1 cellular context compared by ENCODE assay signal in the genomic region with DNA sequence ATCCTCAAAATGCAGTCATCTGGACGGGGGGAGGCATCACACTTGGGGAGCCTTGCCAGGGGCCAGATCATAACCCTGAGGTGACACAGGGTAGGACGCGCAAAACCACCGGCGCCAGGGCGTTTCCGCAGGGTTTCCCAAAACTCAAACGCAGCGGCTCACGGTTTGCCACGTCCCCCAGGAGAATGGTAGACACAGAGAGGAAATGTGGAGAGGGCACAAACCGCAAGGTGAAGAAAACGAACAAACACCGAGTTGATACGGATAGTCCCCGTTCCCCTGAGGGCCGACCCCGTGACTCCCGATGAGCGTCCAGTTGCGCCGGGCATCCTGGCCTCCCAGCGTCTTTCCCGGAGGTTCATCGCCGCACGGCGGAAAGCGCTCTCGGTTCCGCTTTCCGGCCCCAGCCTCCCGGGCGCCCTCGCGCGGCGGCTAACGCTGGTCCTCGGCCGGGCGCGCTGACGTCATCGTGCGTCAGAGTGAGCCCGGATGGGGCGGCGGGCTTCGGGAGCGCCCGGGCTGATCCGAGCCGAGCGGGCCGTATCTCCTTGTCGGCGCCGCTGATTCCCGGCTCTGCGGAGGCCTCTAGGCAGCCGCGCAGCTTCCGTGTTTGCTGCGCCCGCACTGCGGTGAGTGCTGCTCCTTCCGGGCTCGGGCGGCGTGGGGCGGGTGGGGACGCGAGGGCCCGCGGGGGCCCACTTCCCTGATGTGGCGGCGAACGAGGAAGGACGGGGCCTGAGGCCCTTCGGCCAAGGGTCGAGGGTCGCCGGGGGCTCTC.
TF ChIP-seq lines count a peak whose summit lies in the region.

A gene (plus strand): TSS at position 467 of the 778 bp plus-strand sequence. CDS start 2,641 bp downstream, outside the sequence.

TF ChIP-seq in HepG2, 621 proteins besides CTCF, POLR2A, EP300 and RAD21 (continued from another document and continues in another):
- TF ChIP-seq, protein P1, sequence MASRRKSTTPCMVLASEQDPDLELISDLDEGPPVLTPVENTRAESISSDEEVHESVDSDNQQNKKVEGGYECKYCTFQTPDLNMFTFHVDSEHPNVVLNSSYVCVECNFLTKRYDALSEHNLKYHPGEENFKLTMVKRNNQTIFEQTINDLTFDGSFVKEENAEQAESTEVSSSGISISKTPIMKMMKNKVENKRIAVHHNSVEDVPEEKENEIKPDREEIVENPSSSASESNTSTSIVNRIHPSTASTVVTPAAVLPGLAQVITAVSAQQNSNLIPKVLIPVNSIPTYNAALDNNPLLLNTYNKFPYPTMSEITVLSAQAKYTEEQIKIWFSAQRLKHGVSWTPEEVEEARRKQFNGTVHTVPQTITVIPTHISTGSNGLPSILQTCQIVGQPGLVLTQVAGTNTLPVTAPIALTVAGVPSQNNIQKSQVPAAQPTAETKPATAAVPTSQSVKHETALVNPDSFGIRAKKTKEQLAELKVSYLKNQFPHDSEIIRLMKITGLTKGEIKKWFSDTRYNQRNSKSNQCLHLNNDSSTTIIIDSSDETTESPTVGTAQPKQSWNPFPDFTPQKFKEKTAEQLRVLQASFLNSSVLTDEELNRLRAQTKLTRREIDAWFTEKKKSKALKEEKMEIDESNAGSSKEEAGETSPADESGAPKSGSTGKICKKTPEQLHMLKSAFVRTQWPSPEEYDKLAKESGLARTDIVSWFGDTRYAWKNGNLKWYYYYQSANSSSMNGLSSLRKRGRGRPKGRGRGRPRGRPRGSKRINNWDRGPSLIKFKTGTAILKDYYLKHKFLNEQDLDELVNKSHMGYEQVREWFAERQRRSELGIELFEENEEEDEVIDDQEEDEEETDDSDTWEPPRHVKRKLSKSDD (CRISPR knock-in tag; IDR thresholded peaks at IDR 0.05; ENCODE audit: low read depth) = peak; percentile 96
- TF ChIP-seq ZNF75D (CRISPR knock-in tag; IDR thresholded peaks at IDR 0.05; ENCODE audit: borderline replicate concordance) (no peak), ZNF550 (CRISPR knock-in tag; IDR thresholded peaks at IDR 0.05; ENCODE audit: borderline replicate concordance) (0 out of 2 replicates have a peak, but pooled peaks have one; percentile 65), ZNF768 (CRISPR knock-in tag; IDR thresholded peaks at IDR 0.05) (peak; percentile 62; the same call in 1 of the 2 replicates), ZNF274 (CRISPR knock-in tag; IDR thresholded peaks at IDR 0.05) (peak; percentile 89; the same call in 1 of the 2 replicates), ZNF207 (IDR thresholded peaks at IDR 0.05; ENCODE audit: borderline replicate concordance) (no peak), PAWR (CRISPR knock-in tag; IDR thresholded peaks at IDR 0.05; ENCODE audit: borderline replicate concordance) (no peak), EZH2 (conservative IDR thresholded peaks at IDR 0.05; ENCODE audit: low read depth, low read length) (no peak), HOXA7 (CRISPR knock-in tag; IDR thresholded peaks at IDR 0.05) (no peak), KLF13 (CRISPR knock-in tag; IDR thresholded peaks at IDR 0.05) (no peak), ZNF101 (CRISPR knock-in tag; IDR thresholded peaks at IDR 0.05; ENCODE audit: borderline replicate concordance, low read depth) (0 out of 2 replicates have a peak, but pooled peaks have one; percentile 65), ZNF850 (CRISPR knock-in tag; conservative IDR thresholded peaks at IDR 0.05) (no peak), ZMYM3 (CRISPR knock-in tag; IDR thresholded peaks at IDR 0.05) (peak; percentile 85), ZNF777 (CRISPR knock-in tag; IDR thresholded peaks at IDR 0.05) (peak; percentile 21; the same call in 1 of the 2 replicates), SMAD9 (CRISPR knock-in tag; IDR thresholded peaks at IDR 0.05) (no peak), ISL2 (CRISPR knock-in tag; IDR thresholded peaks at IDR 0.05) (no peak; the same call in none of the 2 replicates), FLYWCH1 (CRISPR knock-in tag; IDR thresholded peaks at IDR 0.05) (no peak), ELF1 (CRISPR knock-in tag; IDR thresholded peaks at IDR 0.05) (peak; percentile 77), PHF5A (CRISPR knock-in tag; IDR thresholded peaks at IDR 0.05; ENCODE audit: low read depth, unreplicated experiment) (peak; percentile 49), ZFP41 (CRISPR knock-in tag; IDR thresholded peaks at IDR 0.05; ENCODE audit: borderline replicate concordance) (no peak; the same call in 1 of the 2 replicates), REL (CRISPR knock-in tag; conservative IDR thresholded peaks at IDR 0.05) (no peak), ZNF326 (CRISPR knock-in tag; IDR thresholded peaks at IDR 0.05; ENCODE audit: borderline replicate concordance) (no peak), ZC3H13 (CRISPR knock-in tag; IDR thresholded peaks at IDR 0.05) (no peak), PHF20 (CRISPR knock-in tag; IDR thresholded peaks at IDR 0.05) (peak; percentile 60; the same call in 1 of the 2 replicates), KLF12 (CRISPR knock-in tag; IDR thresholded peaks at IDR 0.05; ENCODE audit: borderline replicate concordance) (peak; percentile 55; the same call in 1 of the 2 replicates), ZFP62 (CRISPR knock-in tag; IDR thresholded peaks at IDR 0.05) (no peak), DR1 (CRISPR knock-in tag; IDR thresholded peaks at IDR 0.05) (peak; percentile 72; the same call in 1 of the 2 replicates), MLLT10 (CRISPR knock-in tag; IDR thresholded peaks at IDR 0.05) (no peak)
- TF ChIP-seq, protein P2, sequence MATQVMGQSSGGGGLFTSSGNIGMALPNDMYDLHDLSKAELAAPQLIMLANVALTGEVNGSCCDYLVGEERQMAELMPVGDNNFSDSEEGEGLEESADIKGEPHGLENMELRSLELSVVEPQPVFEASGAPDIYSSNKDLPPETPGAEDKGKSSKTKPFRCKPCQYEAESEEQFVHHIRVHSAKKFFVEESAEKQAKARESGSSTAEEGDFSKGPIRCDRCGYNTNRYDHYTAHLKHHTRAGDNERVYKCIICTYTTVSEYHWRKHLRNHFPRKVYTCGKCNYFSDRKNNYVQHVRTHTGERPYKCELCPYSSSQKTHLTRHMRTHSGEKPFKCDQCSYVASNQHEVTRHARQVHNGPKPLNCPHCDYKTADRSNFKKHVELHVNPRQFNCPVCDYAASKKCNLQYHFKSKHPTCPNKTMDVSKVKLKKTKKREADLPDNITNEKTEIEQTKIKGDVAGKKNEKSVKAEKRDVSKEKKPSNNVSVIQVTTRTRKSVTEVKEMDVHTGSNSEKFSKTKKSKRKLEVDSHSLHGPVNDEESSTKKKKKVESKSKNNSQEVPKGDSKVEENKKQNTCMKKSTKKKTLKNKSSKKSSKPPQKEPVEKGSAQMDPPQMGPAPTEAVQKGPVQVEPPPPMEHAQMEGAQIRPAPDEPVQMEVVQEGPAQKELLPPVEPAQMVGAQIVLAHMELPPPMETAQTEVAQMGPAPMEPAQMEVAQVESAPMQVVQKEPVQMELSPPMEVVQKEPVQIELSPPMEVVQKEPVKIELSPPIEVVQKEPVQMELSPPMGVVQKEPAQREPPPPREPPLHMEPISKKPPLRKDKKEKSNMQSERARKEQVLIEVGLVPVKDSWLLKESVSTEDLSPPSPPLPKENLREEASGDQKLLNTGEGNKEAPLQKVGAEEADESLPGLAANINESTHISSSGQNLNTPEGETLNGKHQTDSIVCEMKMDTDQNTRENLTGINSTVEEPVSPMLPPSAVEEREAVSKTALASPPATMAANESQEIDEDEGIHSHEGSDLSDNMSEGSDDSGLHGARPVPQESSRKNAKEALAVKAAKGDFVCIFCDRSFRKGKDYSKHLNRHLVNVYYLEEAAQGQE (IDR thresholded peaks at IDR 0.05; ENCODE audit: borderline replicate concordance in 1 of 2, low read depth in 1 of 2, low read length in 2 of 2) = 0 out of 4 replicates have a peak, but pooled peaks of 1 of the 2 experiments have one; percentile 30
- TF ChIP-seq, protein P3, sequence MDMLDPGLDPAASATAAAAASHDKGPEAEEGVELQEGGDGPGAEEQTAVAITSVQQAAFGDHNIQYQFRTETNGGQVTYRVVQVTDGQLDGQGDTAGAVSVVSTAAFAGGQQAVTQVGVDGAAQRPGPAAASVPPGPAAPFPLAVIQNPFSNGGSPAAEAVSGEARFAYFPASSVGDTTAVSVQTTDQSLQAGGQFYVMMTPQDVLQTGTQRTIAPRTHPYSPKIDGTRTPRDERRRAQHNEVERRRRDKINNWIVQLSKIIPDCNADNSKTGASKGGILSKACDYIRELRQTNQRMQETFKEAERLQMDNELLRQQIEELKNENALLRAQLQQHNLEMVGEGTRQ (IDR thresholded peaks at IDR 0.05; ENCODE audit: low read depth, low read length) = no peak
- TF ChIP-seq, protein P3 (CRISPR knock-in tag; IDR thresholded peaks at IDR 0.05; ENCODE audit: borderline replicate concordance) = no peak
- TF ChIP-seq, protein P4, sequence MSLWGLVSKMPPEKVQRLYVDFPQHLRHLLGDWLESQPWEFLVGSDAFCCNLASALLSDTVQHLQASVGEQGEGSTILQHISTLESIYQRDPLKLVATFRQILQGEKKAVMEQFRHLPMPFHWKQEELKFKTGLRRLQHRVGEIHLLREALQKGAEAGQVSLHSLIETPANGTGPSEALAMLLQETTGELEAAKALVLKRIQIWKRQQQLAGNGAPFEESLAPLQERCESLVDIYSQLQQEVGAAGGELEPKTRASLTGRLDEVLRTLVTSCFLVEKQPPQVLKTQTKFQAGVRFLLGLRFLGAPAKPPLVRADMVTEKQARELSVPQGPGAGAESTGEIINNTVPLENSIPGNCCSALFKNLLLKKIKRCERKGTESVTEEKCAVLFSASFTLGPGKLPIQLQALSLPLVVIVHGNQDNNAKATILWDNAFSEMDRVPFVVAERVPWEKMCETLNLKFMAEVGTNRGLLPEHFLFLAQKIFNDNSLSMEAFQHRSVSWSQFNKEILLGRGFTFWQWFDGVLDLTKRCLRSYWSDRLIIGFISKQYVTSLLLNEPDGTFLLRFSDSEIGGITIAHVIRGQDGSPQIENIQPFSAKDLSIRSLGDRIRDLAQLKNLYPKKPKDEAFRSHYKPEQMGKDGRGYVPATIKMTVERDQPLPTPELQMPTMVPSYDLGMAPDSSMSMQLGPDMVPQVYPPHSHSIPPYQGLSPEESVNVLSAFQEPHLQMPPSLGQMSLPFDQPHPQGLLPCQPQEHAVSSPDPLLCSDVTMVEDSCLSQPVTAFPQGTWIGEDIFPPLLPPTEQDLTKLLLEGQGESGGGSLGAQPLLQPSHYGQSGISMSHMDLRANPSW (CRISPR knock-in tag; IDR thresholded peaks at IDR 0.05; ENCODE audit: borderline replicate concordance) = no peak; the same call in 1 of the 2 replicates
- TF ChIP-seq, protein P5, sequence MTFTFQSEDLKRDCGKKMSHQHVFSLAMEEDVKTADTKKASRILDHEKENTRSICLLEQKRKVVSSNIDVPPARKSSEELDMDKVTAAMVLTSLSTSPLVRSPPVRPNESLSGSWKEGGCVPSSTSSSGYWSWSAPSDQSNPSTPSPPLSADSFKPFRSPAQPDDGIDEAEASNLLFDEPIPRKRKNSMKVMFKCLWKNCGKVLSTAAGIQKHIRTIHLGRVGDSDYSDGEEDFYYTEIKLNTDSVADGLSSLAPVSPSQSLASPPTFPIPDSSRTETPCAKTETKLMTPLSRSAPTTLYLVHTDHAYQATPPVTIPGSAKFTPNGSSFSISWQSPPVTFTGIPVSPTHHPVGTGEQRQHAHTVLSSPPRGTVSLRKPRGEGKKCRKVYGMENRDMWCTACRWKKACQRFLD (CRISPR knock-in tag; IDR thresholded peaks at IDR 0.05; ENCODE audit: borderline replicate concordance) = peak; percentile 44; the same call in 1 of the 2 replicates
- TF ChIP-seq, protein P6, sequence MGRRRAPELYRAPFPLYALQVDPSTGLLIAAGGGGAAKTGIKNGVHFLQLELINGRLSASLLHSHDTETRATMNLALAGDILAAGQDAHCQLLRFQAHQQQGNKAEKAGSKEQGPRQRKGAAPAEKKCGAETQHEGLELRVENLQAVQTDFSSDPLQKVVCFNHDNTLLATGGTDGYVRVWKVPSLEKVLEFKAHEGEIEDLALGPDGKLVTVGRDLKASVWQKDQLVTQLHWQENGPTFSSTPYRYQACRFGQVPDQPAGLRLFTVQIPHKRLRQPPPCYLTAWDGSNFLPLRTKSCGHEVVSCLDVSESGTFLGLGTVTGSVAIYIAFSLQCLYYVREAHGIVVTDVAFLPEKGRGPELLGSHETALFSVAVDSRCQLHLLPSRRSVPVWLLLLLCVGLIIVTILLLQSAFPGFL (CRISPR knock-in tag; IDR thresholded peaks at IDR 0.05) = no peak
- TF ChIP-seq, protein P7, sequence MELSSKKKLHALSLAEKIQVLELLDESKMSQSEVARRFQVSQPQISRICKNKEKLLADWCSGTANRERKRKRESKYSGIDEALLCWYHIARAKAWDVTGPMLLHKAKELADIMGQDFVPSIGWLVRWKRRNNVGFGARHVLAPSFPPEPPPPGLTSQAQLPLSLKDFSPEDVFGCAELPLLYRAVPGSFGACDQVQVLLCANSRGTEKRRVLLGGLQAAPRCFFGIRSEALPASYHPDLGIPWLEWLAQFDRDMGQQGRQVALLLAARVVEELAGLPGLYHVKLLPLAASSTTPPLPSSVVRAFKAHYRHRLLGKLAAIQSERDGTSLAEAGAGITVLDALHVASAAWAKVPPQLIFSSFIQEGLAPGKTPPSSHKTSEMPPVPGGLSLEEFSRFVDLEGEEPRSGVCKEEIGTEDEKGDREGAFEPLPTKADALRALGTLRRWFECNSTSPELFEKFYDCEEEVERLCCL (CRISPR knock-in tag; IDR thresholded peaks at IDR 0.05; ENCODE audit: borderline replicate concordance) = no peak; the same call in 1 of the 2 replicates
